ENCODE assay signal across 1 cellular context in genomic region chr14:35687335-35687939, GRCh38.
A peak's percentile ranks its signal among the peaks of the same experiment; 100 is the strongest.
TF ChIP-seq lines count a peak whose summit lies in the region.

No MANE protein-coding gene starts in this region.

TF ChIP-seq in HepG2, 621 proteins besides CTCF, POLR2A, EP300 and RAD21 (continued from another document and continues in another):
- no peak for TF ChIP-seq MNT (IDR thresholded peaks at IDR 0.05)
- TF ChIP-seq PBX3 (CRISPR knock-in tag; IDR thresholded peaks at IDR 0.05; ENCODE audit: borderline replicate concordance) = no peak
- no peak for TF ChIP-seq ZNF746 (CRISPR knock-in tag; IDR thresholded peaks at IDR 0.05)
- TF ChIP-seq PITX1 (CRISPR knock-in tag; IDR thresholded peaks at IDR 0.05) = no peak
- no peak for TF ChIP-seq SNAPC4 (CRISPR knock-in tag; IDR thresholded peaks at IDR 0.05)
- no peak for TF ChIP-seq SAFB2 (CRISPR knock-in tag; IDR thresholded peaks at IDR 0.05; ENCODE audit: borderline replicate concordance, low read depth)
- peak in 1 of 2 experiments; percentile 26; a peak in 1 of 4 replicates for TF ChIP-seq HMGXB4 (CRISPR knock-in tag; IDR thresholded peaks at IDR 0.05; ENCODE audit: borderline replicate concordance in 1 of 2, low read depth in 1 of 2)
- TF ChIP-seq ZNF609 (CRISPR knock-in tag; IDR thresholded peaks at IDR 0.05; ENCODE audit: borderline replicate concordance) = no peak
- no peak for TF ChIP-seq RORA (CRISPR knock-in tag; IDR thresholded peaks at IDR 0.05)
- TF ChIP-seq TGIF2 (CRISPR knock-in tag; IDR thresholded peaks at IDR 0.05) = no peak
- peak; percentile 59 for TF ChIP-seq GATAD2A (CRISPR knock-in tag; IDR thresholded peaks at IDR 0.05)
- TF ChIP-seq SP4 (CRISPR knock-in tag; IDR thresholded peaks at IDR 0.05) = no peak
- TF ChIP-seq ZNF512B (CRISPR knock-in tag; IDR thresholded peaks at IDR 0.05; ENCODE audit: borderline replicate concordance) = no peak
- TF ChIP-seq ZSCAN5A (CRISPR knock-in tag; IDR thresholded peaks at IDR 0.05; ENCODE audit: borderline replicate concordance) = no peak
- TF ChIP-seq THRA (CRISPR knock-in tag; IDR thresholded peaks at IDR 0.05; ENCODE audit: borderline replicate concordance) = 0 out of 2 replicates have a peak, but pooled peaks have one; percentile 33
- no peak for TF ChIP-seq ZGPAT (CRISPR knock-in tag; IDR thresholded peaks at IDR 0.05)
- peak; percentile 91 for TF ChIP-seq SMC3 (IDR thresholded peaks at IDR 0.05; ENCODE audit: low read length)
- TF ChIP-seq TBL1XR1 (IDR thresholded peaks at IDR 0.05; ENCODE audit: borderline replicate concordance, low read length, partially characterized antibody) = no peak
- no peak for TF ChIP-seq KDM5B (CRISPR knock-in tag; IDR thresholded peaks at IDR 0.05; ENCODE audit: borderline replicate concordance)
- TF ChIP-seq ERF (CRISPR knock-in tag; IDR thresholded peaks at IDR 0.05) = 0 out of 2 replicates have a peak, but pooled peaks have one; percentile 33
- no peak for TF ChIP-seq CBX5 (CRISPR knock-in tag; IDR thresholded peaks at IDR 0.05; ENCODE audit: borderline replicate concordance)
- TF ChIP-seq E2F5 (CRISPR knock-in tag; conservative IDR thresholded peaks at IDR 0.05) = no peak
- TF ChIP-seq FLYWCH1 (CRISPR knock-in tag; IDR thresholded peaks at IDR 0.05) = no peak
- no peak for TF ChIP-seq ZNF263 (CRISPR knock-in tag; IDR thresholded peaks at IDR 0.05)
- TF ChIP-seq HOMEZ (CRISPR knock-in tag; IDR thresholded peaks at IDR 0.05; ENCODE audit: low read depth) = 0 out of 2 replicates have a peak, but pooled peaks have one; percentile 13
- TF ChIP-seq AHR (CRISPR knock-in tag; IDR thresholded peaks at IDR 0.05) = no peak
